1 cellular context compared by ENCODE assay signal in genomic region chr18:55968550-55968949, GRCh38.
TF ChIP-seq lines count a peak whose summit lies in the region.

No MANE protein-coding gene starts in this region.

TF ChIP-seq in IMR-90, 13 proteins besides CTCF, POLR2A, EP300 and RAD21 (continued from another document):
- TF ChIP-seq BHLHE40 (IDR thresholded peaks at IDR 0.05; ENCODE audit: low read depth, low read length) (no peak), USF2 (IDR thresholded peaks at IDR 0.05; ENCODE audit: low read depth, low read length) (no peak), CHD1 (IDR thresholded peaks at IDR 0.05; ENCODE audit: low read depth, low read length) (no peak), CEBPB (IDR thresholded peaks at IDR 0.05; ENCODE audit: low read depth, low read length) (no peak), ELK1 (IDR thresholded peaks at IDR 0.05; ENCODE audit: borderline replicate concordance, low read depth, low read length) (no peak)
